10 cellular contexts compared by ENCODE assay signal in the genomic region with DNA sequence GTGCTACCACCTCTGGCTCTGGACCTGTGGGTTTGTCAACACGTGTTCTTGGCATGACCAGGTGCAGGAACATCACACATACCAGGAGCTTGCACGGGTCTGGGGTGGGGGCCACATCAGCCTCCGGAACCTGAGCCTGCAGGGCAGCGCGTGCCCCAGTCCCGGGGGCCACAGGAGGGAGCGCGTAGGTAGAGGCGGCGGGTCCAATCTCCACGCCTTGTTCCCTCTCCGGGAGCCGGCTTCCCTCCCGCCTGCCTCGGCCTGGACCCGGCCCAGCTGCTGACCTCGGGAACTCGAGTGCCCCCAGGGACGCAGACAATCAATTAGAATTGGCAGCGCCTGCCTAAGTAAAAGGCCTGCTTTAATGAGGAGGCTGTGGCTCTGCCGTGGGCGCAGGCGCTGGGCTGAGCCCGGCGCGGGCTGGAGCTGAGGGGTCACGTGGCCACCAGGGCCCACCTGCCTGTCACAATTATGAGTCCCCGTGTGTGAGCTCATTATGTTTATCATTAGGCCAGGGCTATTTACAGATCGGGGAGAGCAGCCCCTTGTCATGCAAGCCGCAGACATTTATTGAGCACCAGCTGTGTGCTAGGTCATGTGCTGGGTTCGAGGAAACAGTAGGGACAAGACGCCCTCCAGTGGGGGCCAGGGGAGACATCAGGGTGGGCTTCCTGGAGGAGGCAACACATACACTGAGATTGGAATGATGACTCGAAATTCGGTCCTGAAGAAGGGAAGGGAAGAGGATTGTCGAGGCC. TPM values are rescaled to one million over a fixed set of nuclear protein-coding genes. Genes with fewer than 3 reads are reported as not detected.
DNase-seq lines count a peak whose midpoint lies in the region; TF ChIP-seq lines count a peak whose summit lies in the region.
"Had no signal": no experiment of that assay in that cellular context is flagged by ENCODE, and none has a peak within 500 bp of the region (broad histone marks: within the 10 kb centered on the region; RNA-seq: fewer than 3 reads in every experiment).

No MANE protein-coding gene starts in this region.

- peaks cover 6% of the 10 kb centered on the region for H3K27me3 Mint-ChIP-seq in glutamatergic neuron (ENCODE audit: unreplicated experiment)
- peaks cover 17% of the 10 kb centered on the region for H3K27me3 Mint-ChIP-seq in progenitor cell of endocrine pancreas
- H3K27me3 Mint-ChIP-seq in activated CD4-positive, alpha-beta memory T cell treated with anti-CD3 and anti-CD28 coated beads for 36 hours, result peaks cover 15% of the 10 kb centered on the region

- peaks cover 7% of the 10 kb centered on the region for H3K9me3 Mint-ChIP-seq in glutamatergic neuron (ENCODE audit: unreplicated experiment)
- H3K9me3 Mint-ChIP-seq in progenitor cell of endocrine pancreas (ENCODE audit: low read depth), result no peaks in the 10 kb centered on the region
- no peaks in the 10 kb centered on the region for H3K9me3 Mint-ChIP-seq in activated CD4-positive, alpha-beta memory T cell treated with anti-CD3 and anti-CD28 coated beads for 36 hours
- H3K9me3 Mint-ChIP-seq: activated T-helper 2 cell treated with anti-CD3 and anti-CD28 coated beads, Interferon-gamma antibody, Interleukin-2, Interleukin-4, amounts not matched to agents 10 μg/mL and 5 μg/mL and 100 μg/mL, durations not matched to agents 14 hours and 24 hours and 36 hours had no signal

- WGBS in transverse colon (ENCODE audit: low coverage in 1 of 2), 2 donors, result 13 to 70% methylated on average over 2 to 27 of the region's 35 CpGs

- H3K27me3 ChIP-seq in transverse colon, result peaks cover 58% of the 10 kb centered on the region
- H3K27me3 ChIP-seq: Peyer's patch had no signal

- H3K4me1 ChIP-seq in transverse colon, result peaks cover 0 to 5% (median 0%) of the 10 kb centered on the region in 4 donors
- H3K4me1 ChIP-seq: Peyer's patch had no signal

- no peak for TF ChIP-seq EP300 in transverse colon (IDR thresholded peaks at IDR 0.05; ENCODE audit: low read depth)

- intact Hi-C loops in transverse colon (cut with DNase I; ENCODE audit: low total_unique reads), result loop anchor here (10.0 kb wide), 1 partner anchor 1352 kb away; no protein-coding TSS in a partner anchor
- intact Hi-C loops in activated CD4-positive, alpha-beta memory T cell treated with anti-CD3 and anti-CD28 coated beads for 36 hours (cut with micrococcal nuclease), result no loop called here

- H3K4me3 ChIP-seq in transverse colon, result no peak overlapping the region
- H3K4me3 ChIP-seq: Peyer's patch had no signal

- H3K27ac ChIP-seq in transverse colon, result no peak overlapping the region
- H3K27ac ChIP-seq: Peyer's patch had no signal

- CTCF ChIA-PET in HEK293T (lab: Yijun Ruan, JAX), result interaction anchor here (0.7 to 1.2 kb wide), 4 partner anchors 13 to 40 kb away, joined by 3 to 5 read pairs (median 4); no protein-coding TSS in a partner anchor
- CTCF ChIA-PET in activated CD4-positive, alpha-beta memory T cell treated with anti-CD3 and anti-CD28 coated beads for 36 hours (lab: Charles Lee), result no interaction called here

- POLR2A ChIA-PET in HEK293T (lab: Yijun Ruan, JAX), result interaction anchor here (0.6 to 1.0 kb wide), 2 partner anchors 14 to 30 kb away, joined by 3 to 4 read pairs; no protein-coding TSS in a partner anchor
- POLR2A ChIA-PET in activated CD4-positive, alpha-beta memory T cell treated with anti-CD3 and anti-CD28 coated beads for 36 hours (lab: Charles Lee), result no interaction called here

- no peaks in the 10 kb centered on the region for H3K9me3 ChIP-seq in transverse colon
- H3K9me3 ChIP-seq: Peyer's patch had no signal

- peak; percentile 73 for DNase-seq in HEK293T (ENCODE audit: extremely low spot score)
- peak; percentile 12 for DNase-seq in NCI-H526 treated with DMSO at 0.1 percent for 48 hours (lab: John Stamatoyannopoulos, UW)
- peak; percentile 98 for DNase-seq in glutamatergic neuron
- DNase-seq in progenitor cell of endocrine pancreas (ENCODE audit: low spot score, unreplicated experiment), result peak; percentile 38
- no peak for DNase-seq in cerebellar cortex (ENCODE audit: low spot score)
- DNase-seq in transverse colon, result no peak
- no peak for DNase-seq in GOT3 (lab: John Stamatoyannopoulos, UW)
- DNase-seq in activated CD4-positive, alpha-beta memory T cell treated with anti-CD3 and anti-CD28 coated beads for 36 hours, result no peak
- DNase-seq: Peyer's patch had no signal

- H3K4me1 Mint-ChIP-seq in glutamatergic neuron (ENCODE audit: low read depth, unreplicated experiment), result peaks cover 4% of the 10 kb centered on the region
- no peaks in the 10 kb centered on the region for H3K4me1 Mint-ChIP-seq in progenitor cell of endocrine pancreas (ENCODE audit: low read depth)
- H3K4me1 Mint-ChIP-seq in activated CD4-positive, alpha-beta memory T cell treated with anti-CD3 and anti-CD28 coated beads for 36 hours (ENCODE audit: low read depth), result no peaks in the 10 kb centered on the region

- in situ Hi-C loops in transverse colon (cut with MboI; ENCODE audit: low pct_ligation_motif_present in 1 of 4, low pct_unique_long_range_greater_than_20kb in 1 of 4, low sequenced_read_pairs in 3 of 4), result no loop called here

- H3K27ac Mint-ChIP-seq in glutamatergic neuron (ENCODE audit: unreplicated experiment) (peak overlapping the region; percentile 52), progenitor cell of endocrine pancreas (no peak overlapping the region)
- H3K27ac Mint-ChIP-seq in activated CD4-positive, alpha-beta memory T cell treated with anti-CD3 and anti-CD28 coated beads for 36 hours, result no peak overlapping the region
- H3K27ac Mint-ChIP-seq: activated T-helper 2 cell treated with anti-CD3 and anti-CD28 coated beads, Interferon-gamma antibody, Interleukin-2, Interleukin-4, amounts not matched to agents 10 μg/mL and 5 μg/mL and 100 μg/mL, durations not matched to agents 14 hours and 24 hours and 36 hours had no signal

- no peak for TF ChIP-seq POLR2A in transverse colon (IDR thresholded peaks at IDR 0.05)

- H3K4me3 Mint-ChIP-seq in glutamatergic neuron (ENCODE audit: unreplicated experiment) (peak overlapping the region; percentile 42), progenitor cell of endocrine pancreas (ENCODE audit: low read depth) (peak overlapping the region; percentile 47)
- no peak overlapping the region for H3K4me3 Mint-ChIP-seq in activated CD4-positive, alpha-beta memory T cell treated with anti-CD3 and anti-CD28 coated beads for 36 hours

- no peaks in the 10 kb centered on the region for H3K36me3 ChIP-seq in transverse colon
- H3K36me3 ChIP-seq: Peyer's patch had no signal

- no peaks in the 10 kb centered on the region for H3K36me3 Mint-ChIP-seq in glutamatergic neuron (ENCODE audit: unreplicated experiment)
- no peaks in the 10 kb centered on the region for H3K36me3 Mint-ChIP-seq in progenitor cell of endocrine pancreas (ENCODE audit: insufficient read depth)
- no peaks in the 10 kb centered on the region for H3K36me3 Mint-ChIP-seq in activated CD4-positive, alpha-beta memory T cell treated with anti-CD3 and anti-CD28 coated beads for 36 hours

- TF ChIP-seq CTCF in glutamatergic neuron (IDR thresholded peaks at IDR 0.05; ENCODE audit: partially characterized antibody, unreplicated experiment) (no peak), progenitor cell of endocrine pancreas (IDR thresholded peaks at IDR 0.05; ENCODE audit: unreplicated experiment) (no peak), transverse colon (IDR thresholded peaks at IDR 0.05) (no peak)

TF ChIP-seq in HEK293T, 16 proteins besides CTCF, POLR2A, EP300 and RAD21:
- TF ChIP-seq BHLHE40 (IDR thresholded peaks at IDR 0.05; ENCODE audit: borderline replicate concordance), result no peak
- peak; percentile 95 for TF ChIP-seq PKNOX1 (IDR thresholded peaks at IDR 0.05)
- peak; percentile 77 for TF ChIP-seq L3MBTL2 (conservative IDR thresholded peaks at IDR 0.05)
TF ChIP-seq in HEK293T: peak in this region for 2.

RNA-seq across cellular contexts. Expression of gene TNFAIP8L1, which starts 32.2 kb away (rescaled TPM):
- total RNA-seq in glutamatergic neuron (ENCODE audit: unreplicated experiment) (23.6 TPM), progenitor cell of endocrine pancreas (7.3 and 8.5 TPM in 2 replicates), transverse colon (10 to 100 TPM in 1 of 4 donors, 1 to 10 TPM in 3; 4.5 to 12.0 (median 8.5) TPM)
- total RNA-seq in activated CD4-positive, alpha-beta memory T cell treated with anti-CD3 and anti-CD28 coated beads for 36 hours, result 10 to 100 TPM; 17.2 to 17.4 TPM

RNA-seq across cellular contexts. Expression of gene SEMA6B, which starts 47.6 kb away (rescaled TPM):
- total RNA-seq in glutamatergic neuron (ENCODE audit: unreplicated experiment) (234 TPM), progenitor cell of endocrine pancreas (26.6 and 28.3 TPM in 2 replicates), transverse colon (1 to 10 TPM in 3 of 4 donors, under 1 TPM in 1; 1.00 to 4.1 (median 1.7) TPM)
- under 1 TPM in 1 of 2 experiments, not detected in 1; 0.19 TPM for total RNA-seq in activated CD4-positive, alpha-beta memory T cell treated with anti-CD3 and anti-CD28 coated beads for 36 hours
- total RNA-seq: activated T-helper 2 cell treated with anti-CD3 and anti-CD28 coated beads, Interferon-gamma antibody, Interleukin-2, Interleukin-4, amounts not matched to agents 10 μg/mL and 5 μg/mL and 100 μg/mL, durations not matched to agents 14 hours and 24 hours and 36 hours had no signal

Comparison
In these comparisons a context has a peak if more than half of its experiments do, and no peak if none do; other contexts are left out.
1. DNase-seq: peak in HEK293T (single experiment), NCI-H526 treated with DMSO at 0.1 percent for 48 hours (single experiment), glutamatergic neuron (single experiment) and progenitor cell of endocrine pancreas (single experiment); none in cerebellar cortex (single experiment), transverse colon (single experiment), GOT3 (single experiment) and activated CD4-positive, alpha-beta memory T cell treated with anti-CD3 and anti-CD28 coated beads for 36 hours (single experiment).